ENCODE assay signal across 1 cellular context in the genomic region with DNA sequence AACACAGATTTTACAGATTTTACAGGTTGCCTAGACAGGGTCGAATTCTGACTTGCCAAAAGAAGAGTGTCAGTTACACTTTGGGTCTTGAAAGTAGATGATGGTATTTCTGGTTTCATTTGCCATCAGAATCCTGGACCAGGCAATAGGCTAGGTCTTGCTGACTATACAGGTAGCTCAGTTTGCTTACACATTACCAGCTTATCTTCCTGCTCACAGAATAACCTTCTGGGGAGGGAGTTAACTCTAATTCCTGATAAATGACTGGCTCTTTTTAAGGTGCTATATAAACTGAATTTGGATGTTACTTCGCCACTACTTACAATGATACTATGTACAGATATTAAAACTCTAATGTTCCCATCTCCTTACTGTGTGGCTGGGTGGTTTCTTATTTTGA.
TF ChIP-seq lines count a peak whose summit lies in the region.

No MANE protein-coding gene starts in this region.

TF ChIP-seq in K562, 482 proteins besides CTCF, POLR2A, EP300 and RAD21:
- peak; percentile 30 for TF ChIP-seq CBFA2T2 (conservative IDR thresholded peaks at IDR 0.05)
- no peak for TF ChIP-seq CTBP1 (IDR thresholded peaks at IDR 0.05; ENCODE audit: borderline replicate concordance)
- no peak for TF ChIP-seq ZNF24 (IDR thresholded peaks at IDR 0.05)
- TF ChIP-seq ZNF239 (CRISPR knock-in tag; IDR thresholded peaks at IDR 0.05): no peak
- TF ChIP-seq ZNF507 (tag; conservative IDR thresholded peaks at IDR 0.05): no peak
- no peak for TF ChIP-seq ZFP1 (CRISPR knock-in tag; IDR thresholded peaks at IDR 0.05)
- no peak for TF ChIP-seq HMG20B (CRISPR knock-in tag; IDR thresholded peaks at IDR 0.05)
- TF ChIP-seq JUNB (CRISPR knock-in tag; conservative IDR thresholded peaks at IDR 0.05): no peak
- TF ChIP-seq, protein P1, sequence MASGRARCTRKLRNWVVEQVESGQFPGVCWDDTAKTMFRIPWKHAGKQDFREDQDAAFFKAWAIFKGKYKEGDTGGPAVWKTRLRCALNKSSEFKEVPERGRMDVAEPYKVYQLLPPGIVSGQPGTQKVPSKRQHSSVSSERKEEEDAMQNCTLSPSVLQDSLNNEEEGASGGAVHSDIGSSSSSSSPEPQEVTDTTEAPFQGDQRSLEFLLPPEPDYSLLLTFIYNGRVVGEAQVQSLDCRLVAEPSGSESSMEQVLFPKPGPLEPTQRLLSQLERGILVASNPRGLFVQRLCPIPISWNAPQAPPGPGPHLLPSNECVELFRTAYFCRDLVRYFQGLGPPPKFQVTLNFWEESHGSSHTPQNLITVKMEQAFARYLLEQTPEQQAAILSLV (tag; IDR thresholded peaks at IDR 0.05): no peak
- no peak for TF ChIP-seq ZFP36 (IDR thresholded peaks at IDR 0.05; ENCODE audit: low read depth, low read length, partially characterized antibody)
- peak; percentile 68 for TF ChIP-seq ARID1B (IDR thresholded peaks at IDR 0.05)
- TF ChIP-seq NUFIP1 (IDR thresholded peaks at IDR 0.05; ENCODE audit: partially characterized antibody): no peak
- peak; percentile 36; the same call in 1 of the 2 replicates for TF ChIP-seq MAFG (tag; conservative IDR thresholded peaks at IDR 0.05)
- no peak for TF ChIP-seq SP2 (IDR thresholded peaks at IDR 0.05; ENCODE audit: extremely low read depth, low read depth, low read length, poor library complexity, severe bottlenecking)
- no peak for TF ChIP-seq PHF21A (IDR thresholded peaks at IDR 0.05; ENCODE audit: borderline replicate concordance, low read depth)
- TF ChIP-seq CEBPB (tag; IDR thresholded peaks at IDR 0.05): no peak
- TF ChIP-seq, protein P2, sequence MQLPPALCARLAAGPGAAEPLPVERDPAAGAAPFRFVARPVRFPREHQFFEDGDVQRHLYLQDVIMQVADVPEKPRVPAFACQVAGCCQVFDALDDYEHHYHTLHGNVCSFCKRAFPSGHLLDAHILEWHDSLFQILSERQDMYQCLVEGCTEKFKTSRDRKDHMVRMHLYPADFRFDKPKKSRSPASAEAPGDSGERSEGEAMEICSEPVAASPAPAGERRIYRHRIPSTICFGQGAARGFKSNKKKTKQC (CRISPR knock-in tag; IDR thresholded peaks at IDR 0.05): no peak
- no peak for TF ChIP-seq PCBP1 (IDR thresholded peaks at IDR 0.05; ENCODE audit: low read depth, low read length, poor library complexity, severe bottlenecking)
- peak; percentile 12; the same call in 1 of the 2 replicates for TF ChIP-seq MAFF (IDR thresholded peaks at IDR 0.05; ENCODE audit: low read length)
- TF ChIP-seq RNF2 (IDR thresholded peaks at IDR 0.05): no peak
- peak; percentile 14; the same call in 1 of the 2 replicates for TF ChIP-seq NCOR1 (IDR thresholded peaks at IDR 0.05)
- TF ChIP-seq, protein P3, sequence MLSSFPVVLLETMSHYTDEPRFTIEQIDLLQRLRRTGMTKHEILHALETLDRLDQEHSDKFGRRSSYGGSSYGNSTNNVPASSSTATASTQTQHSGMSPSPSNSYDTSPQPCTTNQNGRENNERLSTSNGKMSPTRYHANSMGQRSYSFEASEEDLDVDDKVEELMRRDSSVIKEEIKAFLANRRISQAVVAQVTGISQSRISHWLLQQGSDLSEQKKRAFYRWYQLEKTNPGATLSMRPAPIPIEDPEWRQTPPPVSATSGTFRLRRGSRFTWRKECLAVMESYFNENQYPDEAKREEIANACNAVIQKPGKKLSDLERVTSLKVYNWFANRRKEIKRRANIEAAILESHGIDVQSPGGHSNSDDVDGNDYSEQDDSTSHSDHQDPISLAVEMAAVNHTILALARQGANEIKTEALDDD (IDR thresholded peaks at IDR 0.05): peak; percentile 52; the same call in 1 of the 2 replicates
- TF ChIP-seq, protein P4, sequence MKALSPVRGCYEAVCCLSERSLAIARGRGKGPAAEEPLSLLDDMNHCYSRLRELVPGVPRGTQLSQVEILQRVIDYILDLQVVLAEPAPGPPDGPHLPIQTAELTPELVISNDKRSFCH (CRISPR knock-in tag; IDR thresholded peaks at IDR 0.05): no peak
- TF ChIP-seq, protein P4 (tag; IDR thresholded peaks at IDR 0.05): no peak
- no peak for TF ChIP-seq XRCC4 (IDR thresholded peaks at IDR 0.05; ENCODE audit: extremely low read depth, insufficient read depth, insufficient read length)
- 0 out of 2 replicates have a peak, but pooled peaks have one; percentile 46 for TF ChIP-seq SMARCA4 (IDR thresholded peaks at IDR 0.05)
- peak; percentile 58; the same call in 1 of the 2 replicates for TF ChIP-seq TCF3 (CRISPR knock-in tag; IDR thresholded peaks at IDR 0.05)
- peak; percentile 69 for TF ChIP-seq NFE2 (IDR thresholded peaks at IDR 0.05; ENCODE audit: low read depth)
- TF ChIP-seq ZNF316 (IDR thresholded peaks at IDR 0.05): peak; percentile 61
- TF ChIP-seq RAD51 (IDR thresholded peaks at IDR 0.05; ENCODE audit: borderline replicate concordance, low read depth): no peak
- no peak for TF ChIP-seq ZNF146 (CRISPR knock-in tag; IDR thresholded peaks at IDR 0.05; ENCODE audit: unreplicated experiment)
- TF ChIP-seq DPF2 (IDR thresholded peaks at IDR 0.05): peak; percentile 69; the same call in 1 of the 2 replicates
- peak; percentile 49 for TF ChIP-seq TAL1 (IDR thresholded peaks at IDR 0.05)
- no peak for TF ChIP-seq PHB2 (IDR thresholded peaks at IDR 0.05; ENCODE audit: low read depth)
- peak; percentile 59 for TF ChIP-seq CBFA2T3 (IDR thresholded peaks at IDR 0.05)
- no peak for TF ChIP-seq KDM4B (IDR thresholded peaks at IDR 0.05; ENCODE audit: borderline replicate concordance in 2 of 2, low read depth in 1 of 2)
